14 cellular contexts compared by ENCODE assay signal in the genomic region with DNA sequence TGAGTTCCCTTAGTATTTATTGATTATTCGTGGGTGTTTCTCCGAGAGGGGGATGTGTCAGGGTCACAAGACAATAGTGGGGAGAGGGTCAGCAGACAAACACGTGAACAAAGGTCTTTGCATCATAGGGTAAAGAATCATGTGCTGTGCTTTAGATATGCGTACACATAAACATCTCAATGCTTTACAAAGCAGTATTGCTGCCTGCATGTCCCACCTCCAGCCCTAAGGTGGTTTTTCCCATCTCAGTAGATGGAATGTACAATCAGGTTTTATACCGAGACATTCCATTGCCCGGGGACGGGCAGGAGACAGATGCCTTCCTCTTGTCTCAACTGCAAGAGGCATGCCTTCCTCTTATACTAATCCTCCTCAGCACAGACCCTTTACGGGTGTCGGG. TPM values are rescaled to one million over a fixed set of nuclear protein-coding genes. Genes with fewer than 3 reads are reported as not detected.
"Had no signal": no experiment of that assay in that cellular context is flagged by ENCODE, and none has a peak within 500 bp of the region (broad histone marks: within the 10 kb centered on the region; RNA-seq: fewer than 3 reads in every experiment).

No MANE protein-coding gene starts in this region.

RNA-seq across cellular contexts. Expression of gene SPATS1, which starts 14.2 kb away (rescaled TPM):
- total RNA-seq: activated CD4-positive, alpha-beta memory T cell treated with anti-CD3 and anti-CD28 coated beads, Interleukin-2, amount 10 ng/mL, durations not matched to agents 7 days and 5 days; activated CD4-positive, alpha-beta T cell treated with anti-CD3 and anti-CD28 coated beads, Interleukin-2, amount 10 ng/mL, durations not matched to agents 7 days and 5 days; activated naive CD4-positive, alpha-beta T cell treated with anti-CD3 and anti-CD28 coated beads, Interleukin-2, amount 50 U/mL, for 72 hours; activated naive CD8-positive, alpha-beta T cell treated with anti-CD3 and anti-CD28 coated beads, Interleukin-2, amount 10 ng/mL, durations not matched to agents 7 days and 5 days; activated T-cell treated with anti-CD3 and anti-CD28 coated beads, Interleukin-2, amount 50 U/mL, for 72 hours; ascending aorta; breast epithelium; cardiac muscle cell; cerebellum; esophagus muscularis mucosa; foreskin keratinocyte; gastrocnemius medialis; heart right ventricle; T-helper 17 cell had no signal
- polyA plus RNA-seq: cardiac muscle cell, foreskin keratinocyte, heart right ventricle had no signal

RNA-seq across cellular contexts. Expression of gene TMEM151B, which starts 58.0 kb away (rescaled TPM):
- total RNA-seq: activated CD4-positive, alpha-beta memory T cell treated with anti-CD3 and anti-CD28 coated beads, Interleukin-2, amount 10 ng/mL, durations not matched to agents 7 days and 5 days; activated CD4-positive, alpha-beta T cell treated with anti-CD3 and anti-CD28 coated beads, Interleukin-2, amount 10 ng/mL, durations not matched to agents 7 days and 5 days; activated naive CD8-positive, alpha-beta T cell treated with anti-CD3 and anti-CD28 coated beads, Interleukin-2, amount 10 ng/mL, durations not matched to agents 7 days and 5 days; ascending aorta; T-helper 17 cell had no signal
- polyA plus RNA-seq: foreskin keratinocyte had no signal
